In the genomic region with DNA sequence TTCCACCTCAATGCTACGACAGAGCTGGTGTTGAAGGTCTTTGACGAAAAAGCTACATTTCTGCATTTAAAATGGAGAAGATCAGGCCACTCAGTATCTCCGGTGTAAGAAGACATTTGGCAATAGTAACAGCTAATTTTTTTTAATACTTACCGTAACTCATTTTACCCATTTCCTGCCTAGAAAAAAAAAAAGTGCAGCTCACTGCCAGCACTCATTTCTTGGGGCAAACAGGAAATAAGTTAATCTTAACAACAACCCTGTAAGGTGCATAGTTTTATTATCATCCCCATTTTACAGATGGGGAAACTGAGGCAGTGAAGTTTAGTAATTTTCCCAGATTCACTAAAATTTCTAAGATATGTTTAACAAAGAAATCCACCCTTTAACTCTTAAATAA, we compare ENCODE assay signal across 23 cellular contexts. TPM values are rescaled to one million over a fixed set of nuclear protein-coding genes. Genes with fewer than 3 reads are reported as not detected.
"Had no signal": no experiment of that assay in that cellular context is flagged by ENCODE, and none has a peak within 500 bp of the region (broad histone marks: within the 10 kb centered on the region; RNA-seq: fewer than 3 reads in every experiment).

No MANE protein-coding gene starts in this region.

- H3K36me3 Mint-ChIP-seq: activated CD4-positive, alpha-beta memory T cell treated with anti-CD3 and anti-CD28 coated beads for 36 hours; activated naive CD4-positive, alpha-beta T cell treated with anti-CD3 and anti-CD28 coated beads, Interleukin-2, amount 10 ng/mL, durations not matched to agents 7 days and 5 days had no signal

- H3K36me3 ChIP-seq: adrenal gland, MG63 had no signal

- H3K27me3 ChIP-seq: adrenal gland had no signal

- H3K27ac Mint-ChIP-seq: activated CD4-positive, alpha-beta memory T cell treated with anti-CD3 and anti-CD28 coated beads for 36 hours; activated CD4-positive, alpha-beta T cell treated with anti-CD3 and anti-CD28 coated beads, Interleukin-2, amount 10 ng/mL, durations not matched to agents 7 days and 5 days; activated naive CD4-positive, alpha-beta T cell treated with anti-CD3 and anti-CD28 coated beads, Interleukin-2, amount 10 ng/mL, durations not matched to agents 7 days and 5 days; activated T-cell treated with anti-CD3 and anti-CD28 coated beads, Interleukin-2, amount 50 U/mL, for 72 hours; activated T-helper 2 cell treated with anti-CD3 and anti-CD28 coated beads, Interferon-gamma antibody, Interleukin-2, Interleukin-4, amounts not matched to agents 10 μg/mL and 5 μg/mL and 100 μg/mL, durations not matched to agents 14 hours and 24 hours and 36 hours had no signal

- H3K9me3 ChIP-seq: adrenal gland, MG63 had no signal

- ATAC-seq: activated T-cell treated with anti-CD3 and anti-CD28 coated beads, Interleukin-2, amount 50 U/mL, for 72 hours had no signal

- H3K4me3 Mint-ChIP-seq: activated CD4-positive, alpha-beta memory T cell treated with anti-CD3 and anti-CD28 coated beads for 36 hours; activated CD4-positive, alpha-beta T cell treated with anti-CD3 and anti-CD28 coated beads, Interleukin-2, amount 10 ng/mL, durations not matched to agents 7 days and 5 days; activated naive CD4-positive, alpha-beta T cell treated with anti-CD3 and anti-CD28 coated beads, Interleukin-2, amount 10 ng/mL, durations not matched to agents 7 days and 5 days; activated T-cell treated with anti-CD3 and anti-CD28 coated beads, Interleukin-2, amount 50 U/mL, for 72 hours had no signal

- H3K27me3 Mint-ChIP-seq: activated CD4-positive, alpha-beta memory T cell treated with anti-CD3 and anti-CD28 coated beads for 36 hours had no signal

- H3K27ac ChIP-seq: adrenal gland, VCaP had no signal

- DNase-seq: activated CD4-positive, alpha-beta memory T cell treated with anti-CD3 and anti-CD28 coated beads for 36 hours; activated CD4-positive, alpha-beta T cell treated with anti-CD3 and anti-CD28 coated beads, Interleukin-2, amount 10 ng/mL, durations not matched to agents 7 days and 5 days; activated CD4-positive, CD25-positive, alpha-beta regulatory T cell; activated CD8-positive, alpha-beta memory T cell treated with anti-CD3 and anti-CD28 coated beads, Interleukin-2, amount 50 U/mL, for 4 hours; activated gamma-delta T cell treated with Interleukin-2 at 50 U/mL for 16 hours; activated naive CD4-positive, alpha-beta T cell treated with anti-CD3 and anti-CD28 coated beads, Interleukin-2, amount 10 ng/mL, durations not matched to agents 7 days and 5 days; activated T-cell treated with anti-CD3 and anti-CD28 coated beads, Interleukin-2, amount 50 U/mL, for 72 hours; adrenal gland; anterior cingulate cortex; cerebellar nuclear complex; MG63; NCI-H1105; NCI-H1436; NCI-H187; NCI-H2081; NCI-H446; NCI-H524; SIG-M5 had no signal

- H3K9me3 Mint-ChIP-seq: activated CD4-positive, alpha-beta memory T cell treated with anti-CD3 and anti-CD28 coated beads for 36 hours; activated CD4-positive, alpha-beta T cell treated with anti-CD3 and anti-CD28 coated beads, Interleukin-2, amount 10 ng/mL, durations not matched to agents 7 days and 5 days; activated naive CD4-positive, alpha-beta T cell treated with anti-CD3 and anti-CD28 coated beads, Interleukin-2, amount 10 ng/mL, durations not matched to agents 7 days and 5 days; activated T-cell treated with anti-CD3 and anti-CD28 coated beads, Interleukin-2, amount 50 U/mL, for 72 hours; activated T-helper 2 cell treated with anti-CD3 and anti-CD28 coated beads, Interferon-gamma antibody, Interleukin-2, Interleukin-4, amounts not matched to agents 10 μg/mL and 5 μg/mL and 100 μg/mL, durations not matched to agents 14 hours and 24 hours and 36 hours had no signal

- H3K4me1 ChIP-seq: adrenal gland had no signal

- H3K4me3 ChIP-seq: adrenal gland, MG63 had no signal

RNA-seq across cellular contexts. Expression of a gene that starts 27.4 kb away (rescaled TPM):
- total RNA-seq: activated CD4-positive, alpha-beta memory T cell treated with anti-CD3 and anti-CD28 coated beads for 36 hours; activated CD4-positive, alpha-beta T cell treated with anti-CD3 and anti-CD28 coated beads, Interleukin-2, amount 10 ng/mL, durations not matched to agents 7 days and 5 days; activated T-cell treated with anti-CD3 and anti-CD28 coated beads, Interleukin-2, amount 50 U/mL, for 72 hours; activated T-helper 2 cell treated with anti-CD3 and anti-CD28 coated beads, Interferon-gamma antibody, Interleukin-2, Interleukin-4, amounts not matched to agents 10 μg/mL and 5 μg/mL and 100 μg/mL, durations not matched to agents 14 hours and 24 hours and 36 hours; OCI-LY7; RPMI7951; T-helper 2 cell treated with Interferon-gamma antibody and Interleukin-4, amounts not matched to agents 100 ng/mL and 5 ng/mL, for 36 hours had no signal
